26 cellular contexts compared by ENCODE assay signal in genomic region chr7:45389073-45389872, GRCh38.
DNase-seq lines count a peak whose midpoint lies in the region; ATAC-seq, FAIRE-seq and TF ChIP-seq lines count a peak whose summit lies in the region.
"Had no signal": no experiment of that assay in that cellular context is flagged by ENCODE, and none has a peak within 500 bp of the region (broad histone marks: within the 10 kb centered on the region; RNA-seq: fewer than 3 reads in every experiment).

No MANE protein-coding gene starts in this region.

- H3K27ac ChIP-seq in heart left ventricle (no peak overlapping the region), heart right ventricle (peak overlapping the region in 1 of 10 donors; percentile 16)
- H3K27ac ChIP-seq: C4-2B, GM23248, KMS-11, RWPE1, SK-N-MC had no signal

- TF ChIP-seq POLR2A in heart left ventricle (IDR thresholded peaks at IDR 0.05) = no peak

- intact Hi-C loops in heart left ventricle (cut with DNase I) (no loop called here), left cardiac atrium (cut with DNase I) (no loop called here), heart right ventricle (cut with DNase I) (no loop called here), sciatic nerve (cut with DNase I) (no loop called here)

- DNase-seq in heart left ventricle = no peak
- no peak for DNase-seq in left cardiac atrium
- DNase-seq in NCI-H69 (lab: John Stamatoyannopoulos, UW) = peak; percentile 43
- DNase-seq in heart right ventricle = no peak
- no peak for DNase-seq in sciatic nerve (ENCODE audit: low spot score)
- DNase-seq in kidney glomerular epithelial cell (lab: John Stamatoyannopoulos, UW) = no peak
- DNase-seq in HTR-8/SVneo (ENCODE audit: insufficient read length, low spot score) = no peak
- DNase-seq: Caco-2; CD8-positive, alpha-beta T cell; DND-41; GM23248; H9; HFFc6; NCI-H1092; NCI-H1417 treated with DMSO at 0.1 percent for 48 hours; NCI-H187 treated with DMSO at 0.1 percent for 48 hours; NCI-H2171 treated with DMSO at 0.1 percent for 48 hours; NCI-H345; NCI-H524; NCI-H774; SIG-M5 had no signal

- H3K4me1 ChIP-seq in heart left ventricle (peaks cover 0 to 3% (median 0%) of the 10 kb centered on the region in 12 donors), heart right ventricle (peaks cover 0 to 6% (median 0%) of the 10 kb centered on the region in 9 donors)
- H3K4me1 ChIP-seq: Caco-2 had no signal

- no peak overlapping the region for H3K4me3 ChIP-seq in heart left ventricle
- H3K4me3 ChIP-seq in heart right ventricle = no peak overlapping the region
- H3K4me3 ChIP-seq: GM23248, SK-N-MC had no signal

- ATAC-seq in heart left ventricle = peak; percentile 32 to 74 (median 55)
- no peak for ATAC-seq in left cardiac atrium
- peak in 6 of 8 donors; percentile 58 to 77 (median 69) for ATAC-seq in heart right ventricle
- ATAC-seq in sciatic nerve = peak; percentile 70
- no peak for ATAC-seq in GM21528 (IDR thresholded peaks at IDR 0.05; ENCODE audit: low FRiP score, unreplicated experiment)
- ATAC-seq: CD8-positive, alpha-beta T cell had no signal

- H3K27me3 ChIP-seq in heart left ventricle (no peaks in the 10 kb centered on the region), heart right ventricle (peaks cover 0 to 5% (median 0%) of the 10 kb centered on the region in 7 donors)

- no peak for TF ChIP-seq CTCF in heart left ventricle (IDR thresholded peaks at IDR 0.05)
- no peak for TF ChIP-seq CTCF in heart right ventricle (IDR thresholded peaks at IDR 0.05)

- H3K36me3 ChIP-seq in heart left ventricle (no peaks in the 10 kb centered on the region), heart right ventricle (no peaks in the 10 kb centered on the region)

- H3K9me3 ChIP-seq in heart left ventricle = peaks cover 0 to 9% (median 1%) of the 10 kb centered on the region in 12 donors
- H3K9me3 ChIP-seq in heart right ventricle = peaks cover 0 to 10% (median 7%) of the 10 kb centered on the region in 11 donors

- 57 to 67% (median 59%) methylated on average over 7 of the region's 7 CpGs for WGBS in heart left ventricle, 4 donors
- 57 to 69% methylated on average over 7 of the region's 7 CpGs for WGBS in heart right ventricle, 2 donors

- FAIRE-seq in HTR-8/SVneo (lab: Jason Lieb, UNC) = no peak

Comparison
In these comparisons a context has a peak if more than half of its experiments do, and no peak if none do; other contexts are left out.
1. ATAC-seq: peak in heart left ventricle (4 of 4), heart right ventricle (6 of 8) and sciatic nerve (single experiment); none in left cardiac atrium (0 of 2) and GM21528 (single experiment).